Comparison of ENCODE assay signal across 8 cellular contexts in genomic region chr19:12676384-12676792, GRCh38. TPM values are rescaled to one million over a fixed set of nuclear protein-coding genes. Genes with fewer than 3 reads are reported as not detected.
DNase-seq lines count a peak whose midpoint lies in the region; ATAC-seq and TF ChIP-seq lines count a peak whose summit lies in the region.

No MANE protein-coding gene starts in this region.

- H3K36me3 ChIP-seq in smooth muscle cell (ENCODE audit: low read depth): no peaks in the 10 kb centered on the region

- H3K9me3 ChIP-seq in right cardiac atrium (ENCODE audit: control insufficient read depth, low read length) (no peaks in the 10 kb centered on the region), smooth muscle cell (replicated peaks; ENCODE audit: low read depth) (no peaks in the 10 kb centered on the region)

- whole genome bisulfite sequencing in right cardiac atrium: 24% methylated on average over 4 of the region's 4 CpGs
- 33% methylated on average over 4 of the region's 4 CpGs for WGBS in smooth muscle cell (ENCODE audit: low lambda C conversion rate)

- peaks cover 2% of the 10 kb centered on the region for H3K4me1 ChIP-seq in right cardiac atrium (ENCODE audit: control insufficient read depth, insufficient read depth, low read length)
- no peaks in the 10 kb centered on the region for H3K4me1 ChIP-seq in smooth muscle cell (ENCODE audit: low read depth)

- no peaks in the 10 kb centered on the region for H3K79me2 ChIP-seq in smooth muscle cell (ENCODE audit: low read depth)

- TF ChIP-seq CTCF in GM12865 (IDR thresholded peaks at IDR 0.05; ENCODE audit: insufficient read depth, low read depth, low read length, missing control alignments): peak; percentile 95
- TF ChIP-seq CTCF in smooth muscle cell (IDR thresholded peaks at IDR 0.05; ENCODE audit: borderline replicate concordance, insufficient read depth, poor library complexity, severe bottlenecking): peak; percentile 77

- H2AFZ ChIP-seq in smooth muscle cell (ENCODE audit: low read depth): no peak overlapping the region

- H3K27me3 ChIP-seq in right cardiac atrium (ENCODE audit: control insufficient read depth, insufficient read depth) (no peaks in the 10 kb centered on the region), smooth muscle cell (ENCODE audit: low read depth) (no peaks in the 10 kb centered on the region)

- H3F3A ChIP-seq in smooth muscle cell (ENCODE audit: low read depth): no peaks in the 10 kb centered on the region

- H3K27ac ChIP-seq in right cardiac atrium (ENCODE audit: low read length): no peak overlapping the region
- no peak overlapping the region for H3K27ac ChIP-seq in smooth muscle cell (ENCODE audit: low read depth)

- H3K4me2 ChIP-seq in smooth muscle cell: no peak overlapping the region

- ATAC-seq in right cardiac atrium: peak; percentile 38 to 54
- ATAC-seq in GM21515 (IDR thresholded peaks at IDR 0.05; ENCODE audit: unreplicated experiment): no peak
- ATAC-seq in HG03045 (IDR thresholded peaks at IDR 0.05; ENCODE audit: unreplicated experiment): no peak

- DNase-seq in GM12865 (ENCODE audit: low read depth): peak; percentile 89
- peak; percentile 56 for DNase-seq in NCI-H1105 treated with DMSO at 0.1 percent for 48 hours (lab: John Stamatoyannopoulos, UW)
- DNase-seq in T-helper 2 cell: peak; percentile 62 to 85 (median 75)
- peak; percentile 57 for DNase-seq in amniotic epithelial cell (ENCODE audit: low read depth)
- peak; percentile 85 to 93 (median 91) for DNase-seq in right cardiac atrium
- peak; percentile 47 for DNase-seq in smooth muscle cell (lab: John Stamatoyannopoulos, UW; ENCODE audit: unreplicated experiment)

- H3K9ac ChIP-seq in smooth muscle cell (ENCODE audit: low read depth): no peak overlapping the region

- H4K20me1 ChIP-seq in smooth muscle cell (ENCODE audit: low read depth): peaks cover 17% of the 10 kb centered on the region

- no peak overlapping the region for H3K4me3 ChIP-seq in GM12865 (ENCODE audit: low read depth, low read length)
- H3K4me3 ChIP-seq in right cardiac atrium (ENCODE audit: low read length): no peak overlapping the region
- H3K4me3 ChIP-seq in smooth muscle cell: no peak overlapping the region

- intact Hi-C loops in right cardiac atrium (cut with DNase I): loop anchor here in 1 of 4 donors (10.0 kb wide), 1 partner anchor 168 kb away; no protein-coding TSS in a partner anchor

RNA-seq across cellular contexts. Expression of gene DHPS, which starts 5.3 kb away (rescaled TPM):
- total RNA-seq in right cardiac atrium (10 to 100 TPM; 40.8 to 52.0 (median 49.7) TPM), smooth muscle cell (44.0 and 67.6 TPM in 2 replicates)
- polyA plus RNA-seq in right cardiac atrium (49.4 TPM), smooth muscle cell (43.9 and 57.3 TPM in 2 replicates)

RNA-seq across cellular contexts. Expression of gene WDR83, which starts 9.8 kb away (rescaled TPM):
- total RNA-seq in right cardiac atrium (10 to 100 TPM in 1 of 4 donors, 1 to 10 TPM in 3; 6.3 to 10.5 (median 8.1) TPM), smooth muscle cell (4.8 and 12.4 TPM in 2 replicates)
- polyA plus RNA-seq in right cardiac atrium (10.0 TPM), smooth muscle cell (21.6 TPM in 2 replicates)

RNA-seq across cellular contexts. Expression of gene MAN2B1, which starts 9.8 kb away (rescaled TPM):
- total RNA-seq in right cardiac atrium (10 to 100 TPM; 32.7 to 52.6 (median 42.1) TPM), smooth muscle cell (69.2 and 77.9 TPM in 2 replicates)
- polyA plus RNA-seq in right cardiac atrium (19.8 TPM), smooth muscle cell (46.1 and 51.0 TPM in 2 replicates)

RNA-seq across cellular contexts. Expression of gene GNG14, which starts 11.4 kb away (rescaled TPM):
- total RNA-seq in right cardiac atrium (not detected), smooth muscle cell (not detected in 2 replicates)
- polyA plus RNA-seq in right cardiac atrium (not detected), smooth muscle cell (2.0 TPM in 1 of 2 replicates, not detected in the other)

RNA-seq across cellular contexts. Expression of gene FBXW9, which starts 20.0 kb away (rescaled TPM):
- total RNA-seq in right cardiac atrium (1 to 10 TPM; 1.2 to 2.0 (median 1.9) TPM), smooth muscle cell (9.1 and 9.5 TPM in 2 replicates)
- polyA plus RNA-seq in right cardiac atrium (2.1 TPM), smooth muscle cell (16.7 and 17.3 TPM in 2 replicates)

Comparison
In these comparisons a context has a peak if more than half of its experiments do, and no peak if none do; other contexts are left out.
1. ATAC-seq: peak in right cardiac atrium (2 of 2); none in GM21515 (single experiment) and HG03045 (single experiment).
2. Peak in every context shown above with its lines, with median percentiles within 50 percentile points of each other: DNase-seq.